8 cellular contexts compared by ENCODE assay signal in the genomic region with DNA sequence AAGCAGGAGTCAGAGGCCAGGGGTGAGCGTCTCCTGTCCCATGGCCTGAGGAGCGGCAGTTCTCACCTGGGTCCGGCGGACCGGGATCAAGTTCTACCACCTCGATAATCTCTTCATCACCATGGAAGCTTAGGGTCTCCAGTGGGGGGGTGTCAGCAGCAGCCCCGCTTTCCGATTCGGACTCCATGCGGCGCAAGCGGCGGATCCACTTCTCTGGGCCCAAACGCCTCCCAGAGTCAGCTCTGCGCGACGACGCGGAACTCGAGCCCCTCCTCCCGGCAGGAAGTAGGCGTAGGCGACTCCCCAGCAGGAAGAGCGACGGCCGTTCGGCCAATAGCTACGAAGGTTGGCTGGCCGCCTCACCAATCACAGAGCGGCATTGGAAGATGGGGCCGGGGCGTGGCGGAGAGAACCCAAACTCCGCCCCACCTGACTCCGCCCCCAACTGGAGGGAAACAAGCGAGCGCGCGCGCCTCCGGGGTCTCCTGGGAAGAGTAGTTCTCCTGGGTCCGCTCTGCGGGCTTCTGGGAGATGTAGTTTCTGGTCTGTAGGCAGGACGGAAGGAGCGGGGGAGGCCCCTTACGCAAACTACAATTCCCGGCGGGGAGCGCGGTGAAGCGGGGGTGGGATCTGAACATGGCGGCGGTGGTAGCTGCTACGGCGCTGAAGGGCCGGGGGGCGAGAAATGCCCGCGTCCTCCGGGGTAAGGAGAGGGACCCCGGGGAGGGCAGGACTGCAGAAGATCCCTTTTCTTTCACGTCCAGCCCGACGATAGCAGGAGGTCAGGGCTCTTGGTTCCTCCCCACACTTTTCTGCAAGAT. TPM values are rescaled to one million over a fixed set of nuclear protein-coding genes. Genes with fewer than 3 reads are reported as not detected.
DNase-seq lines count a peak whose midpoint lies in the region; ATAC-seq and TF ChIP-seq lines count a peak whose summit lies in the region.

A gene with protein sequence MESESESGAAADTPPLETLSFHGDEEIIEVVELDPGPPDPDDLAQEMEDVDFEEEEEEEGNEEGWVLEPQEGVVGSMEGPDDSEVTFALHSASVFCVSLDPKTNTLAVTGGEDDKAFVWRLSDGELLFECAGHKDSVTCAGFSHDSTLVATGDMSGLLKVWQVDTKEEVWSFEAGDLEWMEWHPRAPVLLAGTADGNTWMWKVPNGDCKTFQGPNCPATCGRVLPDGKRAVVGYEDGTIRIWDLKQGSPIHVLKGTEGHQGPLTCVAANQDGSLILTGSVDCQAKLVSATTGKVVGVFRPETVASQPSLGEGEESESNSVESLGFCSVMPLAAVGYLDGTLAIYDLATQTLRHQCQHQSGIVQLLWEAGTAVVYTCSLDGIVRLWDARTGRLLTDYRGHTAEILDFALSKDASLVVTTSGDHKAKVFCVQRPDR (minus strand): TSS at position 238 of the 821 bp plus-strand sequence. CDS start 51 bp downstream, at position 187.
A gene with protein sequence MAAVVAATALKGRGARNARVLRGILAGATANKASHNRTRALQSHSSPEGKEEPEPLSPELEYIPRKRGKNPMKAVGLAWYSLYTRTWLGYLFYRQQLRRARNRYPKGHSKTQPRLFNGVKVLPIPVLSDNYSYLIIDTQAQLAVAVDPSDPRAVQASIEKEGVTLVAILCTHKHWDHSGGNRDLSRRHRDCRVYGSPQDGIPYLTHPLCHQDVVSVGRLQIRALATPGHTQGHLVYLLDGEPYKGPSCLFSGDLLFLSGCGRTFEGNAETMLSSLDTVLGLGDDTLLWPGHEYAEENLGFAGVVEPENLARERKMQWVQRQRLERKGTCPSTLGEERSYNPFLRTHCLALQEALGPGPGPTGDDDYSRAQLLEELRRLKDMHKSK (plus strand): TSS at position 620 of the 821 bp plus-strand sequence. CDS start 17 bp downstream, at position 637.

- intact Hi-C loops in activated T-helper 2 cell treated with anti-CD3 and anti-CD28 coated beads, Interferon-gamma antibody, Interleukin-2, Interleukin-4, amounts not matched to agents 10 μg/mL and 5 μg/mL and 100 μg/mL, durations not matched to agents 14 hours and 24 hours and 36 hours (cut with micrococcal nuclease): loop anchor here (1.0 to 5.0 kb wide), 7 partner anchors 16 to 1117 kb away; partner anchors contain the start of genes ARPC2, CNOT9, DNPEP and USP37

- H3K4me1 ChIP-seq in RWPE2 (ENCODE audit: insufficient read depth, poor library complexity, severe bottlenecking): peaks cover 18% of the 10 kb centered on the region

- H3K4me3 Mint-ChIP-seq in activated T-helper 2 cell treated with anti-CD3 and anti-CD28 coated beads, Interferon-gamma antibody, Interleukin-2, Interleukin-4, amounts not matched to agents 10 μg/mL and 5 μg/mL and 100 μg/mL, durations not matched to agents 14 hours and 24 hours and 36 hours (ENCODE audit: low read depth): peak within 1 kb of the TSS; percentile 94
- peak within 1 kb of the TSS; percentile 88 to 97 (median 94) for H3K4me3 Mint-ChIP-seq in naive thymus-derived CD8-positive, alpha-beta T cell

- POLR2A ChIA-PET in naive thymus-derived CD8-positive, alpha-beta T cell (lab: Charles Lee): interaction anchor here (0.5 to 7.5 kb wide), 24 partner anchors 9 to 1118 kb away, joined by 3 to 206 read pairs (median 4); partner anchors contain the start of genes ARPC2, BCS1L, CATIP and CTDSP1

- H3K4me3 ChIP-seq in RWPE2 (ENCODE audit: severe bottlenecking) (peak within 1 kb of the TSS; percentile 60), fibroblast of mammary gland (ENCODE audit: control insufficient read depth, low read depth, low read length) (peak within 1 kb of the TSS; percentile 94)

- H3K27ac ChIP-seq in RWPE2 (ENCODE audit: poor library complexity, severe bottlenecking): peak within 1 kb of the TSS; percentile 62

- no peaks in the 10 kb centered on the region for H3K27me3 Mint-ChIP-seq in activated T-helper 2 cell treated with anti-CD3 and anti-CD28 coated beads, Interferon-gamma antibody, Interleukin-2, Interleukin-4, amounts not matched to agents 10 μg/mL and 5 μg/mL and 100 μg/mL, durations not matched to agents 14 hours and 24 hours and 36 hours (ENCODE audit: low read depth)
- H3K27me3 Mint-ChIP-seq in naive thymus-derived CD8-positive, alpha-beta T cell: no peaks in the 10 kb centered on the region

- no peaks in the 10 kb centered on the region for H3K9me3 Mint-ChIP-seq in activated T-helper 2 cell treated with anti-CD3 and anti-CD28 coated beads, Interferon-gamma antibody, Interleukin-2, Interleukin-4, amounts not matched to agents 10 μg/mL and 5 μg/mL and 100 μg/mL, durations not matched to agents 14 hours and 24 hours and 36 hours
- H3K9me3 Mint-ChIP-seq in naive thymus-derived CD8-positive, alpha-beta T cell: no peaks in the 10 kb centered on the region

- H3K4me1 Mint-ChIP-seq in activated T-helper 2 cell treated with anti-CD3 and anti-CD28 coated beads, Interferon-gamma antibody, Interleukin-2, Interleukin-4, amounts not matched to agents 10 μg/mL and 5 μg/mL and 100 μg/mL, durations not matched to agents 14 hours and 24 hours and 36 hours (ENCODE audit: low read depth): peaks cover 20% of the 10 kb centered on the region
- H3K4me1 Mint-ChIP-seq in naive thymus-derived CD8-positive, alpha-beta T cell: peaks cover 31 to 65% (median 56%) of the 10 kb centered on the region in 4 donors

- peaks cover 41% of the 10 kb centered on the region for H3K36me3 Mint-ChIP-seq in activated T-helper 2 cell treated with anti-CD3 and anti-CD28 coated beads, Interferon-gamma antibody, Interleukin-2, Interleukin-4, amounts not matched to agents 10 μg/mL and 5 μg/mL and 100 μg/mL, durations not matched to agents 14 hours and 24 hours and 36 hours (ENCODE audit: low read depth)
- peaks cover 0 to 54% (median 7%) of the 10 kb centered on the region in 3 donors for H3K36me3 Mint-ChIP-seq in naive thymus-derived CD8-positive, alpha-beta T cell

- ATAC-seq in RWPE2 (ENCODE audit: low read depth): peak; percentile 81
- ATAC-seq in naive thymus-derived CD8-positive, alpha-beta T cell: peak; percentile 89 to 91

- H3K27me3 ChIP-seq in RWPE2 (ENCODE audit: insufficient read depth, poor library complexity, severe bottlenecking): no peaks in the 10 kb centered on the region

- TF ChIP-seq CTCF in RWPE2 (IDR thresholded peaks at IDR 0.05; ENCODE audit: poor library complexity, severe bottlenecking) (no peak), fibroblast of mammary gland (conservative IDR thresholded peaks at IDR 0.05; ENCODE audit: control insufficient read depth, insufficient read depth, low read depth, low read length) (no peak)

- peak within 1 kb of the TSS; percentile 93 for H3K27ac Mint-ChIP-seq in activated T-helper 2 cell treated with anti-CD3 and anti-CD28 coated beads, Interferon-gamma antibody, Interleukin-2, Interleukin-4, amounts not matched to agents 10 μg/mL and 5 μg/mL and 100 μg/mL, durations not matched to agents 14 hours and 24 hours and 36 hours
- H3K27ac Mint-ChIP-seq in naive thymus-derived CD8-positive, alpha-beta T cell: peak within 1 kb of the TSS; percentile 83 to 98 (median 95)

- DNase-seq in EH (ENCODE audit: low read depth): peak; percentile 100
- peak; percentile 97 for DNase-seq in H4 (ENCODE audit: low spot score)
- DNase-seq in LoVo (ENCODE audit: low spot score): peak; percentile 99
- peak; percentile 99 for DNase-seq in RWPE2 (ENCODE audit: low spot score)
- peak; percentile 100 for DNase-seq in activated T-helper 2 cell treated with anti-CD3 and anti-CD28 coated beads, Interferon-gamma antibody, Interleukin-2, Interleukin-4, amounts not matched to agents 10 μg/mL and 5 μg/mL and 100 μg/mL, durations not matched to agents 14 hours and 24 hours and 36 hours (ENCODE audit: low spot score)
- DNase-seq in fibroblast of mammary gland (ENCODE audit: low read depth): peak; percentile 99
- peak; percentile 99 to 100 (median 100) for DNase-seq in naive thymus-derived CD8-positive, alpha-beta T cell
- DNase-seq in stimulated activated naive CD4-positive, alpha-beta T cell (lab: John Stamatoyannopoulos, UW): peak; percentile 99 to 100 (median 100)

- no peaks in the 10 kb centered on the region for H3K9me3 ChIP-seq in RWPE2 (ENCODE audit: severe bottlenecking)

- H3K36me3 ChIP-seq in RWPE2 (ENCODE audit: low read depth): peaks cover 50% of the 10 kb centered on the region

RNA-seq across cellular contexts. Expression of the first gene that starts in this region (rescaled TPM):
- 120 and 187 TPM in 2 replicates for total RNA-seq in H4 (2014; rRNA removed; shearing (Covaris generic))
- 82.4 and 82.9 TPM in 2 replicates for total RNA-seq in activated T-helper 2 cell treated with anti-CD3 and anti-CD28 coated beads, Interferon-gamma antibody, Interleukin-2, Interleukin-4, amounts not matched to agents 10 μg/mL and 5 μg/mL and 100 μg/mL, durations not matched to agents 14 hours and 24 hours and 36 hours
- total RNA-seq in naive thymus-derived CD8-positive, alpha-beta T cell: 10 to 100 TPM; 57.0 to 61.6 TPM
- 10 to 100 TPM; 77.0 to 93.6 (median 89.7) TPM for polyA plus RNA-seq in naive thymus-derived CD8-positive, alpha-beta T cell

RNA-seq across cellular contexts. Expression of the second gene that starts in this region (rescaled TPM):
- 39.6 and 40.2 TPM in 2 replicates for total RNA-seq in H4 (2014; rRNA removed; shearing (Covaris generic))
- 19.9 and 20.8 TPM in 2 replicates for total RNA-seq in activated T-helper 2 cell treated with anti-CD3 and anti-CD28 coated beads, Interferon-gamma antibody, Interleukin-2, Interleukin-4, amounts not matched to agents 10 μg/mL and 5 μg/mL and 100 μg/mL, durations not matched to agents 14 hours and 24 hours and 36 hours
- 10 to 100 TPM; 33.6 to 40.5 TPM for total RNA-seq in naive thymus-derived CD8-positive, alpha-beta T cell
- polyA plus RNA-seq in naive thymus-derived CD8-positive, alpha-beta T cell: 100 to 1,000 TPM; 108 to 119 (median 109) TPM

Comparison
In these comparisons a context has a peak if more than half of its experiments do, and no peak if none do; other contexts are left out.
1. Peak in every context shown above with its lines: DNase-seq, ATAC-seq, H3K4me3 ChIP-seq and H3K27ac ChIP-seq.